In the genomic region with DNA sequence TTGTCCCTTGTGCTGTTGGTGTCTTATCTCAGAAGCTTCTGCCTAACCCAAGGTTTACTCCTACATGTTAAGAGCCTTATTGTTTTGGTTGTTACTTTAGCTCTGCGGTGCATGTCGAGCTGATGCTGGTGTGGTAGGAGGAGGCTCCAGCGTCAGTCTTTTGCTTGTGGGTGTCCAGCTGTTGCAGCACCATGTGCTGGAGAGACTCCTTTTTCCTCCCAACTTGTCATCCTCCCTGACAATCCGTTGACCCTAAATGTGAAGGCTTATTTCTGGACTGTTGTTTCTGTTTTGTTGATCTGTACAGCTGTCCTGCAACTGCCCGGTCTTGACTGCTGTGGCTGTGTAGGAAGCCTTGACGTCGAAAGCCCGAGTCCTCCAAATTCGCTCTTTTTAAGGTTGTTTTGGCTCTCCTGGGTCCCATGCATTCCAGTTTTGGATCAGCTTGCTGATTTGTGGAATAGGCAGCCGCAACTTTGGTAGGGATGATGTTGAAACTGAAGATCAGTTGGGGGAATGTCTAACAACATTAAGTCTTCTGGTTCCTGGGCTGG, we compare ENCODE assay signal across 31 cellular contexts. TPM values are rescaled to one million over a fixed set of nuclear protein-coding genes. Genes with fewer than 3 reads are reported as not detected.
DNase-seq lines count a peak whose midpoint lies in the region; ATAC-seq and TF ChIP-seq lines count a peak whose summit lies in the region.
"Had no signal": no experiment of that assay in that cellular context is flagged by ENCODE, and none has a peak within 500 bp of the region (broad histone marks: within the 10 kb centered on the region; RNA-seq: fewer than 3 reads in every experiment).

No MANE protein-coding gene starts in this region.

- 81 to 85% methylated on average over 10 of the region's 10 CpGs for WGBS in sigmoid colon, 2 donors

- peaks cover 36% of the 10 kb centered on the region for H3K4me1 Mint-ChIP-seq in T-helper 1 cell treated with Interleukin-12 subunit alpha and Interleukin-12 subunit beta and Interleukin-4 antibody, amounts not matched to agents 30 μg/mL and 1 μg/mL, for 36 hours (ENCODE audit: low read depth)
- peaks cover 37% of the 10 kb centered on the region for H3K4me1 Mint-ChIP-seq in T-helper 17 cell
- H3K4me1 Mint-ChIP-seq: CD14-positive monocyte had no signal

- ATAC-seq in T-helper 17 cell: no peak
- ATAC-seq: gastroesophageal sphincter; left colon; natural killer cell treated with Interleukin-12 subunit alpha and Interleukin-12 subunit beta and Interleukin-15 and Interleukin-18, amount 100 ng/mL, for 72 hours; stimulated activated memory B cell treated with anti-CD40 and anti-IgM and Interleukin-4, amounts not matched to agents 10 μg/mL and 1 μg/mL and 100 μg/mL, for 72 hours had no signal

- no peak overlapping the region for H3K4me3 ChIP-seq in sigmoid colon
- H3K4me3 ChIP-seq: cardiac muscle cell, gastroesophageal sphincter, HAP-1, hepatocyte, ovary had no signal

- H3K27me3 Mint-ChIP-seq in T-helper 1 cell treated with Interleukin-12 subunit alpha and Interleukin-12 subunit beta and Interleukin-4 antibody, amounts not matched to agents 30 μg/mL and 1 μg/mL, for 36 hours (ENCODE audit: low read depth): no peaks in the 10 kb centered on the region
- no peaks in the 10 kb centered on the region for H3K27me3 Mint-ChIP-seq in T-helper 17 cell
- H3K27me3 Mint-ChIP-seq: activated naive CD8-positive, alpha-beta T cell; activated T-cell treated with anti-CD3 and anti-CD28 coated beads, Interleukin-2, amount 50 U/mL, for 24 hours; dendritic cell treated with granulocyte-macrophage colony-stimulating factor and Interleukin-4, amounts not matched to agents 40 ng/mL and 50 ng/mL, for 4 days; natural killer cell treated with Interleukin-12 subunit alpha and Interleukin-12 subunit beta and Interleukin-15 and Interleukin-18, amount 100 ng/mL, for 72 hours; stimulated activated memory B cell treated with anti-CD40 and anti-IgM and Interleukin-4, amounts not matched to agents 10 μg/mL and 1 μg/mL and 100 μg/mL, for 72 hours had no signal

- intact Hi-C loops in sigmoid colon (cut with DNase I): no loop called here

- no peaks in the 10 kb centered on the region for H3K27me3 ChIP-seq in sigmoid colon
- H3K27me3 ChIP-seq: cardiac muscle cell, gastroesophageal sphincter, hepatocyte, ovary had no signal

- no peak for TF ChIP-seq POLR2A in sigmoid colon (IDR thresholded peaks at IDR 0.05)

- peaks cover 0 to 67% (median 63%) of the 10 kb centered on the region in 4 donors for H3K4me1 ChIP-seq in sigmoid colon
- H3K4me1 ChIP-seq: HAP-1 had no signal

- H3K27ac ChIP-seq in sigmoid colon: peak overlapping the region in 3 of 4 donors; percentile 81 to 87 (median 84)
- H3K27ac ChIP-seq: 22Rv1, cardiac muscle cell, hepatocyte, KMS-11 had no signal

- peaks cover 27% of the 10 kb centered on the region for H3K36me3 Mint-ChIP-seq in T-helper 1 cell treated with Interleukin-12 subunit alpha and Interleukin-12 subunit beta and Interleukin-4 antibody, amounts not matched to agents 30 μg/mL and 1 μg/mL, for 36 hours (ENCODE audit: low read depth)
- peaks cover 6% of the 10 kb centered on the region for H3K36me3 Mint-ChIP-seq in T-helper 17 cell (ENCODE audit: low read depth)
- H3K36me3 Mint-ChIP-seq: natural killer cell treated with Interleukin-12 subunit alpha and Interleukin-12 subunit beta and Interleukin-15 and Interleukin-18, amount 100 ng/mL, for 72 hours had no signal

- peak overlapping the region; percentile 55 for H3K27ac Mint-ChIP-seq in T-helper 1 cell treated with Interleukin-12 subunit alpha and Interleukin-12 subunit beta and Interleukin-4 antibody, amounts not matched to agents 30 μg/mL and 1 μg/mL, for 36 hours
- H3K27ac Mint-ChIP-seq in T-helper 17 cell: no peak overlapping the region
- H3K27ac Mint-ChIP-seq: activated T-cell treated with anti-CD3 and anti-CD28 coated beads, Interleukin-2, amount 50 U/mL, for 24 hours; dendritic cell treated with granulocyte-macrophage colony-stimulating factor and Interleukin-4, amounts not matched to agents 40 ng/mL and 50 ng/mL, for 4 days; stimulated activated memory B cell treated with anti-CD40 and anti-IgM and Interleukin-4, amounts not matched to agents 10 μg/mL and 1 μg/mL and 100 μg/mL, for 72 hours had no signal

- TF ChIP-seq CTCF in sigmoid colon (IDR thresholded peaks at IDR 0.05): no peak

- H3K36me3 ChIP-seq in sigmoid colon: peaks cover 8 to 28% (median 14%) of the 10 kb centered on the region in 4 donors
- H3K36me3 ChIP-seq: ovary had no signal

- no peak for DNase-seq in T-helper 1 cell
- no peak for DNase-seq in T-helper 17 cell
- DNase-seq in left kidney (ENCODE audit: low read depth, low spot score): peak; percentile 84
- DNase-seq in sigmoid colon: no peak
- DNase-seq in NCI-H2227 treated with DMSO at 0.1 percent for 48 hours (lab: John Stamatoyannopoulos, UW): no peak
- no peak for DNase-seq in NCI-H345 (lab: John Stamatoyannopoulos, UW)
- no peak for DNase-seq in stimulated activated CD8-positive, alpha-beta memory T cell treated with anti-CD3 and anti-CD28 coated beads, Interleukin-4, amount 100 ng/mL, for 48 hours
- DNase-seq: activated CD4-positive, CD25-positive, alpha-beta regulatory T cell treated with anti-CD3 and anti-CD28 coated beads, Interleukin-2, amount 50 U/mL, for 72 hours; activated T-cell treated with anti-CD3 and anti-CD28 coated beads, Interleukin-2, amount 50 U/mL, for 24 hours; aorta; left colon; MM.1S; NCI-H1417; NCI-H2081 treated with DMSO at 0.1 percent for 48 hours; NCI-H446; NCI-H82; stimulated activated CD4-positive, alpha-beta T cell treated with anti-CD3 and anti-CD28 coated beads, Interleukin-12 subunit alpha, Interleukin-12 subunit beta, amount 100 ng/mL, for 4 hours; stimulated activated CD4-positive, alpha-beta T cell treated with anti-CD3 and anti-CD28 coated beads, Interleukin-4, amount 100 ng/mL, for 1 hour had no signal

- no peak for TF ChIP-seq EP300 in sigmoid colon (IDR thresholded peaks at IDR 0.05)

- no peaks in the 10 kb centered on the region for H3K9me3 ChIP-seq in T-helper 17 cell (ENCODE audit: control insufficient read depth, low read length, poor library complexity, severe bottlenecking)
- no peaks in the 10 kb centered on the region for H3K9me3 ChIP-seq in sigmoid colon
- H3K9me3 ChIP-seq: gastroesophageal sphincter, HAP-1, ovary had no signal

- no peaks in the 10 kb centered on the region for H3K9me3 Mint-ChIP-seq in T-helper 1 cell treated with Interleukin-12 subunit alpha and Interleukin-12 subunit beta and Interleukin-4 antibody, amounts not matched to agents 30 μg/mL and 1 μg/mL, for 36 hours
- H3K9me3 Mint-ChIP-seq: activated T-cell treated with anti-CD3 and anti-CD28 coated beads, Interleukin-2, amount 50 U/mL, for 24 hours; dendritic cell treated with granulocyte-macrophage colony-stimulating factor and Interleukin-4, amounts not matched to agents 40 ng/mL and 50 ng/mL, for 4 days; natural killer cell treated with Interleukin-12 subunit alpha and Interleukin-12 subunit beta and Interleukin-15 and Interleukin-18, amount 100 ng/mL, for 72 hours; stimulated activated memory B cell treated with anti-CD40 and anti-IgM and Interleukin-4, amounts not matched to agents 10 μg/mL and 1 μg/mL and 100 μg/mL, for 72 hours had no signal

- no peak overlapping the region for H3K4me3 Mint-ChIP-seq in T-helper 1 cell treated with Interleukin-12 subunit alpha and Interleukin-12 subunit beta and Interleukin-4 antibody, amounts not matched to agents 30 μg/mL and 1 μg/mL, for 36 hours
- H3K4me3 Mint-ChIP-seq in T-helper 17 cell: peak overlapping the region; percentile 31
- H3K4me3 Mint-ChIP-seq: activated naive CD8-positive, alpha-beta T cell; activated T-cell treated with anti-CD3 and anti-CD28 coated beads, Interleukin-2, amount 50 U/mL, for 24 hours; CD14-positive monocyte; dendritic cell treated with granulocyte-macrophage colony-stimulating factor and Interleukin-4, amounts not matched to agents 40 ng/mL and 50 ng/mL, for 4 days; natural killer cell treated with Interleukin-12 subunit alpha and Interleukin-12 subunit beta and Interleukin-15 and Interleukin-18, amount 100 ng/mL, for 72 hours; stimulated activated memory B cell treated with anti-CD40 and anti-IgM and Interleukin-4, amounts not matched to agents 10 μg/mL and 1 μg/mL and 100 μg/mL, for 72 hours had no signal

RNA-seq across cellular contexts. Expression of a gene that starts 15.3 kb away (rescaled TPM):
- total RNA-seq in T-helper 17 cell: 10 to 100 TPM; 17.7 to 22.9 TPM
- 10 to 100 TPM; 33.5 to 41.1 (median 37.2) TPM for total RNA-seq in sigmoid colon
- 10 to 100 TPM; 24.6 to 33.0 (median 30.3) TPM for polyA plus RNA-seq in sigmoid colon
